In genomic region chr16:66520406-66521194, GRCh38 we compare ENCODE assay signal across 12 cellular contexts. TPM values are rescaled to one million over a fixed set of nuclear protein-coding genes. Genes with fewer than 3 reads are reported as not detected.
DNase-seq lines count a peak whose midpoint lies in the region; ATAC-seq and TF ChIP-seq lines count a peak whose summit lies in the region.
"Had no signal": no experiment of that assay in that cellular context is flagged by ENCODE, and none has a peak within 500 bp of the region (broad histone marks: within the 10 kb centered on the region; RNA-seq: fewer than 3 reads in every experiment).

No MANE protein-coding gene starts in this region.

- ATAC-seq in left ventricle myocardium superior, result no peak
- ATAC-seq in HG02870 (IDR thresholded peaks at IDR 0.05; ENCODE audit: unreplicated experiment), result no peak
- ATAC-seq: A549, PC-3 had no signal

- TF ChIP-seq CTCF in testis (IDR thresholded peaks at IDR 0.05), result no peak

- POLR2A ChIA-PET in activated CD4-positive, alpha-beta memory T cell treated with anti-CD3 and anti-CD28 coated beads, Interleukin-2, amount 10 ng/mL, durations not matched to agents 7 days and 5 days (lab: Charles Lee), result interaction anchor here (1.0 to 11.0 kb wide), 9 partner anchors 10 to 497 kb away, joined by 3 to 286 read pairs (median 7); partner anchors contain the start of genes CKLF, CMTM3 and TK2

- peak overlapping the region; percentile 95 for H3K27ac Mint-ChIP-seq in activated CD4-positive, alpha-beta memory T cell treated with anti-CD3 and anti-CD28 coated beads, Interleukin-2, amount 10 ng/mL, durations not matched to agents 7 days and 5 days

- 77 to 86% methylated on average over 14 of the region's 14 CpGs for WGBS in testis, 2 donors

- peaks cover 49% of the 10 kb centered on the region for H3K4me1 ChIP-seq in testis

- H3K36me3 Mint-ChIP-seq in activated CD4-positive, alpha-beta memory T cell treated with anti-CD3 and anti-CD28 coated beads, Interleukin-2, amount 10 ng/mL, durations not matched to agents 7 days and 5 days (ENCODE audit: low read depth), result peaks cover 22% of the 10 kb centered on the region

- H3K4me3 ChIP-seq in testis, result no peak overlapping the region
- H3K4me3 ChIP-seq: A549 had no signal

- no peaks in the 10 kb centered on the region for H3K36me3 ChIP-seq in testis (ENCODE audit: low read depth, missing control alignments)

- H3K27ac ChIP-seq in testis, result peak overlapping the region in 1 of 2 donors; percentile 41

- H3K9me3 ChIP-seq in testis, result no peaks in the 10 kb centered on the region
- H3K9me3 ChIP-seq: A549 had no signal

- no peak for TF ChIP-seq POLR2A in testis (IDR thresholded peaks at IDR 0.05)

- H3K27me3 Mint-ChIP-seq in activated CD4-positive, alpha-beta memory T cell treated with anti-CD3 and anti-CD28 coated beads, Interleukin-2, amount 10 ng/mL, durations not matched to agents 7 days and 5 days, result no peaks in the 10 kb centered on the region

- DNase-seq in activated CD4-positive, alpha-beta T cell treated with anti-CD3 and anti-CD28 coated beads for 48 hours, result peak; percentile 22
- no peak for DNase-seq in activated CD4-positive, alpha-beta T cell treated with anti-CD3 and anti-CD28 coated beads for 4 hours
- DNase-seq in activated CD4-positive, alpha-beta memory T cell treated with anti-CD3 and anti-CD28 coated beads, Interleukin-2, amount 10 ng/mL, durations not matched to agents 7 days and 5 days, result no peak
- DNase-seq in left ventricle myocardium superior (peak; percentile 58), testis (peak; percentile 47), GOT3 (lab: John Stamatoyannopoulos, UW) (no peak), NCI-H345 treated with DMSO at 0.1 percent for 48 hours (lab: John Stamatoyannopoulos, UW; ENCODE audit: unreplicated experiment) (no peak)
- DNase-seq: amniotic stem cell; PC-3; stimulated activated CD4-positive, alpha-beta T cell treated with anti-CD3 and anti-CD28 coated beads, Interleukin-15, amount 100 ng/mL, for 24 hours had no signal

- CTCF ChIA-PET in activated CD4-positive, alpha-beta memory T cell treated with anti-CD3 and anti-CD28 coated beads, Interleukin-2, amount 10 ng/mL, durations not matched to agents 7 days and 5 days (lab: Charles Lee), result interaction anchor here (0.8 to 4.0 kb wide), 5 partner anchors 32 to 88 kb away, joined by 3 to 36 read pairs (median 4); partner anchors contain the start of gene CKLF

- peaks cover 96% of the 10 kb centered on the region for H3K4me1 Mint-ChIP-seq in activated CD4-positive, alpha-beta memory T cell treated with anti-CD3 and anti-CD28 coated beads, Interleukin-2, amount 10 ng/mL, durations not matched to agents 7 days and 5 days

- H3K9me3 Mint-ChIP-seq in activated CD4-positive, alpha-beta memory T cell treated with anti-CD3 and anti-CD28 coated beads, Interleukin-2, amount 10 ng/mL, durations not matched to agents 7 days and 5 days, result no peaks in the 10 kb centered on the region

- H3K27me3 ChIP-seq in testis, result no peaks in the 10 kb centered on the region

- intact Hi-C loops in left ventricle myocardium superior (cut with micrococcal nuclease), result no loop called here
- intact Hi-C loops in testis (cut with DNase I; ENCODE audit: low total_unique reads), result no loop called here

- H3K4me3 Mint-ChIP-seq in activated CD4-positive, alpha-beta memory T cell treated with anti-CD3 and anti-CD28 coated beads, Interleukin-2, amount 10 ng/mL, durations not matched to agents 7 days and 5 days, result no peak overlapping the region

RNA-seq across cellular contexts. Expression of gene TK2, which starts 29.3 kb away (rescaled TPM):
- total RNA-seq in activated CD4-positive, alpha-beta memory T cell treated with anti-CD3 and anti-CD28 coated beads, Interleukin-2, amount 10 ng/mL, durations not matched to agents 7 days and 5 days, result 10 to 100 TPM; 13.4 to 13.9 TPM
- total RNA-seq in left ventricle myocardium superior (16.8 TPM), testis (10 to 100 TPM; 51.7 to 66.8 TPM)
- polyA plus RNA-seq in testis (ENCODE audit: insufficient read depth, low read depth, low replicate concordance), result 73.4 TPM

RNA-seq across cellular contexts. Expression of gene CKLF, which starts 31.8 kb away (rescaled TPM):
- total RNA-seq in activated CD4-positive, alpha-beta memory T cell treated with anti-CD3 and anti-CD28 coated beads, Interleukin-2, amount 10 ng/mL, durations not matched to agents 7 days and 5 days, result 100 to 1,000 TPM; 183 to 188 TPM
- total RNA-seq in left ventricle myocardium superior (9.1 TPM), testis (10 to 100 TPM; 49.5 to 71.5 TPM)
- 128 TPM for polyA plus RNA-seq in testis (ENCODE audit: insufficient read depth, low read depth, low replicate concordance)

RNA-seq across cellular contexts. Expression of gene CMTM1, which starts 45.6 kb away (rescaled TPM):
- 10 to 100 TPM; 16.6 to 17.8 TPM for total RNA-seq in activated CD4-positive, alpha-beta memory T cell treated with anti-CD3 and anti-CD28 coated beads, Interleukin-2, amount 10 ng/mL, durations not matched to agents 7 days and 5 days
- 2.1 TPM for total RNA-seq in left ventricle myocardium superior
- 10 to 100 TPM; 24.0 to 47.5 TPM for total RNA-seq in testis
- polyA plus RNA-seq in testis (ENCODE audit: insufficient read depth, low read depth, low replicate concordance), result 103 TPM

RNA-seq across cellular contexts. Expression of gene CMTM2, which starts 58.7 kb away (rescaled TPM):
- under 1 TPM; 0.43 to 0.83 TPM for total RNA-seq in activated CD4-positive, alpha-beta memory T cell treated with anti-CD3 and anti-CD28 coated beads, Interleukin-2, amount 10 ng/mL, durations not matched to agents 7 days and 5 days
- total RNA-seq in left ventricle myocardium superior, result not detected
- total RNA-seq in testis, result 100 to 1,000 TPM; 307 to 454 TPM
- 1,249 TPM for polyA plus RNA-seq in testis (ENCODE audit: insufficient read depth, low read depth, low replicate concordance)
- total RNA-seq: PC-3 had no signal

Comparison
In these comparisons a context has a peak if more than half of its experiments do, and no peak if none do; other contexts are left out.
1. DNase-seq: peak in activated CD4-positive, alpha-beta T cell treated with anti-CD3 and anti-CD28 coated beads for 48 hours (single experiment), left ventricle myocardium superior (single experiment) and testis (single experiment); none in activated CD4-positive, alpha-beta T cell treated with anti-CD3 and anti-CD28 coated beads for 4 hours (0 of 2), activated CD4-positive, alpha-beta memory T cell treated with anti-CD3 and anti-CD28 coated beads, Interleukin-2, amount 10 ng/mL, durations not matched to agents 7 days and 5 days (single experiment), GOT3 (single experiment) and NCI-H345 treated with DMSO at 0.1 percent for 48 hours (single experiment).